ENCODE assay signal across 20 cellular contexts in genomic region chr2:3214065-3214464, GRCh38.
DNase-seq lines count a peak whose midpoint lies in the region; ATAC-seq and TF ChIP-seq lines count a peak whose summit lies in the region.
"Had no signal": no experiment of that assay in that cellular context is flagged by ENCODE, and none has a peak within 500 bp of the region (broad histone marks: within the 10 kb centered on the region; RNA-seq: fewer than 3 reads in every experiment).

No MANE protein-coding gene starts in this region.

- H3K27ac Mint-ChIP-seq in activated CD4-positive, alpha-beta memory T cell treated with anti-CD3 and anti-CD28 coated beads for 36 hours, result peak overlapping the region; percentile 25
- no peak overlapping the region for H3K27ac Mint-ChIP-seq in activated CD4-positive, alpha-beta memory T cell treated with anti-CD3 and anti-CD28 coated beads, Interleukin-2, amount 10 ng/mL, durations not matched to agents 7 days and 5 days
- H3K27ac Mint-ChIP-seq in CD4-positive, CD25-positive, alpha-beta regulatory T cell, result peak overlapping the region in 2 of 3 donors; percentile 60 to 75
- H3K27ac Mint-ChIP-seq: CD8-positive, alpha-beta T cell; GM23338 had no signal

- TF ChIP-seq RAD21 in neural cell (conservative IDR thresholded peaks at IDR 0.05), result no peak

- POLR2A ChIA-PET in activated CD4-positive, alpha-beta memory T cell treated with anti-CD3 and anti-CD28 coated beads for 36 hours (lab: Charles Lee), result interaction anchor here (1.4 kb wide), 1 partner anchor 10 kb away, joined by 3 read pairs; no protein-coding TSS in a partner anchor
- POLR2A ChIA-PET in activated CD4-positive, alpha-beta memory T cell treated with anti-CD3 and anti-CD28 coated beads, Interleukin-2, amount 10 ng/mL, durations not matched to agents 7 days and 5 days (lab: Charles Lee), result no interaction called here

- no peaks in the 10 kb centered on the region for H3K27me3 Mint-ChIP-seq in activated CD4-positive, alpha-beta memory T cell treated with anti-CD3 and anti-CD28 coated beads for 36 hours
- H3K27me3 Mint-ChIP-seq in activated CD4-positive, alpha-beta memory T cell treated with anti-CD3 and anti-CD28 coated beads, Interleukin-2, amount 10 ng/mL, durations not matched to agents 7 days and 5 days, result no peaks in the 10 kb centered on the region
- H3K27me3 Mint-ChIP-seq in CD4-positive, CD25-positive, alpha-beta regulatory T cell, result no peaks in the 10 kb centered on the region

- H3K4me1 Mint-ChIP-seq in activated CD4-positive, alpha-beta memory T cell treated with anti-CD3 and anti-CD28 coated beads for 36 hours (ENCODE audit: low read depth), result peaks cover 38% of the 10 kb centered on the region
- peaks cover 19% of the 10 kb centered on the region for H3K4me1 Mint-ChIP-seq in activated CD4-positive, alpha-beta memory T cell treated with anti-CD3 and anti-CD28 coated beads, Interleukin-2, amount 10 ng/mL, durations not matched to agents 7 days and 5 days
- H3K4me1 Mint-ChIP-seq in CD4-positive, CD25-positive, alpha-beta regulatory T cell, result peaks cover 11 to 28% (median 23%) of the 10 kb centered on the region in 4 donors

- H3K27ac ChIP-seq in CD4-positive, CD25-positive, alpha-beta regulatory T cell (ENCODE audit: insufficient read depth, low read length, poor library complexity, severe bottlenecking), result no peak overlapping the region
- H3K27ac ChIP-seq in caudate nucleus (ENCODE audit: low read depth, low read length) (peak overlapping the region; percentile 11), neural cell (ENCODE audit: low read length) (peak overlapping the region; percentile 31), stomach (no peak overlapping the region)
- H3K27ac ChIP-seq: BLaER1 treated with 17β-estradiol and CSF1 and Interleukin-3, amounts not matched to agents 10 nM and 100 nM; KMS-11; SJCRH30 had no signal

- no peak for TF ChIP-seq CTCF in neural cell (IDR thresholded peaks at IDR 0.05; ENCODE audit: poor library complexity, severe bottlenecking)
- no peak for TF ChIP-seq CTCF in stomach (IDR thresholded peaks at IDR 0.05)

- ATAC-seq in CD4-positive, CD25-positive, alpha-beta regulatory T cell (ENCODE audit: low read depth in 2 of 2), result no peak
- ATAC-seq in GM19328 (IDR thresholded peaks at IDR 0.05; ENCODE audit: unreplicated experiment), result no peak
- ATAC-seq: CD8-positive, alpha-beta T cell had no signal

- no peak overlapping the region for H3K9ac ChIP-seq in neural cell (ENCODE audit: low read length)
- H3K9ac ChIP-seq: BLaER1 treated with 17β-estradiol and CSF1 and Interleukin-3, amounts not matched to agents 10 nM and 100 nM; KMS-11 had no signal

- H3K9me3 Mint-ChIP-seq in activated CD4-positive, alpha-beta memory T cell treated with anti-CD3 and anti-CD28 coated beads for 36 hours, result no peaks in the 10 kb centered on the region
- H3K9me3 Mint-ChIP-seq in activated CD4-positive, alpha-beta memory T cell treated with anti-CD3 and anti-CD28 coated beads, Interleukin-2, amount 10 ng/mL, durations not matched to agents 7 days and 5 days, result no peaks in the 10 kb centered on the region
- no peaks in the 10 kb centered on the region for H3K9me3 Mint-ChIP-seq in CD4-positive, CD25-positive, alpha-beta regulatory T cell
- H3K9me3 Mint-ChIP-seq: CD8-positive, alpha-beta T cell; GM23338 had no signal

- H3K4me3 Mint-ChIP-seq in activated CD4-positive, alpha-beta memory T cell treated with anti-CD3 and anti-CD28 coated beads for 36 hours, result no peak overlapping the region
- H3K4me3 Mint-ChIP-seq in activated CD4-positive, alpha-beta memory T cell treated with anti-CD3 and anti-CD28 coated beads, Interleukin-2, amount 10 ng/mL, durations not matched to agents 7 days and 5 days, result no peak overlapping the region
- no peak overlapping the region for H3K4me3 Mint-ChIP-seq in CD4-positive, CD25-positive, alpha-beta regulatory T cell
- H3K4me3 Mint-ChIP-seq: CD8-positive, alpha-beta T cell; GM23338 had no signal

- no peak overlapping the region for H2AFZ ChIP-seq in neural cell (ENCODE audit: low read depth, low read length)
- H2AFZ ChIP-seq: GM23338 had no signal

- H3K4me2 ChIP-seq in neural cell (ENCODE audit: low read length), result no peak overlapping the region
- H3K4me2 ChIP-seq: GM23338, KMS-11 had no signal

- H3K79me2 ChIP-seq in neural cell (replicated peaks; ENCODE audit: insufficient read depth, low read length), result no peaks in the 10 kb centered on the region

- CTCF ChIA-PET in activated CD4-positive, alpha-beta memory T cell treated with anti-CD3 and anti-CD28 coated beads for 36 hours (lab: Charles Lee), result no interaction called here
- CTCF ChIA-PET in activated CD4-positive, alpha-beta memory T cell treated with anti-CD3 and anti-CD28 coated beads, Interleukin-2, amount 10 ng/mL, durations not matched to agents 7 days and 5 days (lab: Charles Lee), result no interaction called here

- TF ChIP-seq POLR2A in stomach (IDR thresholded peaks at IDR 0.05), result no peak

- WGBS in stomach, 5 donors, result 78 to 87% (median 86%) methylated on average over 7 of the region's 7 CpGs

- no peaks in the 10 kb centered on the region for H3K36me3 ChIP-seq in CD4-positive, CD25-positive, alpha-beta regulatory T cell (ENCODE audit: control insufficient read depth, insufficient read depth, low read length)
- H3K36me3 ChIP-seq in neural cell (ENCODE audit: insufficient read depth, low read length) (no peaks in the 10 kb centered on the region), stomach (peaks cover 0 to 27% (median 18%) of the 10 kb centered on the region in 4 donors)
- H3K36me3 ChIP-seq: SJCRH30 had no signal

- H3K4me1 ChIP-seq in CD4-positive, CD25-positive, alpha-beta regulatory T cell (ENCODE audit: control insufficient read depth, insufficient read depth, low read length, poor library complexity, severe bottlenecking), result peaks cover 12% of the 10 kb centered on the region
- H3K4me1 ChIP-seq in stomach, result no peaks in the 10 kb centered on the region
- H3K4me1 ChIP-seq: SJCRH30 had no signal

- TF ChIP-seq EP300 in neural cell (conservative IDR thresholded peaks at IDR 0.05; ENCODE audit: poor library complexity, severe bottlenecking), result no peak
- TF ChIP-seq EP300 in stomach (IDR thresholded peaks at IDR 0.05), result no peak

- no peak overlapping the region for H3K4me3 ChIP-seq in CD4-positive, CD25-positive, alpha-beta regulatory T cell (ENCODE audit: low read depth, low read length)
- H3K4me3 ChIP-seq in neural cell (ENCODE audit: low read length) (no peak overlapping the region), stomach (no peak overlapping the region)
- H3K4me3 ChIP-seq: BLaER1 treated with 17β-estradiol and CSF1 and Interleukin-3, amounts not matched to agents 10 nM and 100 nM; GM23338; SJCRH30 had no signal

- DNase-seq in activated CD4-positive, alpha-beta memory T cell treated with anti-CD3 and anti-CD28 coated beads for 36 hours, result no peak
- DNase-seq in activated CD4-positive, alpha-beta memory T cell treated with anti-CD3 and anti-CD28 coated beads, Interleukin-2, amount 10 ng/mL, durations not matched to agents 7 days and 5 days, result no peak
- no peak for DNase-seq in CD4-positive, CD25-positive, alpha-beta regulatory T cell
- no peak for DNase-seq in caudate nucleus (lab: John Stamatoyannopoulos, UW)
- no peak for DNase-seq in stomach
- no peak for DNase-seq in NCI-H524 (lab: John Stamatoyannopoulos, UW)
- DNase-seq: 8988T; CD8-positive, alpha-beta T cell; DND-41; HCEC 1CT; NCI-H1105; NCI-H2029; NCI-H226; NCI-H82; SJCRH30 had no signal

- H3K9me3 ChIP-seq in CD4-positive, CD25-positive, alpha-beta regulatory T cell (ENCODE audit: control insufficient read depth in 2 of 2, low read length in 2 of 2), result no peaks in the 10 kb centered on the region
- no peaks in the 10 kb centered on the region for H3K9me3 ChIP-seq in neural cell (ENCODE audit: low read length)
- no peaks in the 10 kb centered on the region for H3K9me3 ChIP-seq in stomach
- H3K9me3 ChIP-seq: SJCRH30 had no signal

- peaks cover 19% of the 10 kb centered on the region for H3K36me3 Mint-ChIP-seq in activated CD4-positive, alpha-beta memory T cell treated with anti-CD3 and anti-CD28 coated beads for 36 hours
- H3K36me3 Mint-ChIP-seq in activated CD4-positive, alpha-beta memory T cell treated with anti-CD3 and anti-CD28 coated beads, Interleukin-2, amount 10 ng/mL, durations not matched to agents 7 days and 5 days (ENCODE audit: low read depth), result peaks cover 19% of the 10 kb centered on the region
- peaks cover 37% of the 10 kb centered on the region for H3K36me3 Mint-ChIP-seq in CD4-positive, CD25-positive, alpha-beta regulatory T cell

- intact Hi-C loops in activated CD4-positive, alpha-beta memory T cell treated with anti-CD3 and anti-CD28 coated beads for 36 hours (cut with micrococcal nuclease), result no loop called here
- intact Hi-C loops in stomach (cut with DNase I; ENCODE audit: low total_unique reads), result no loop called here

- no peaks in the 10 kb centered on the region for H3K27me3 ChIP-seq in CD4-positive, CD25-positive, alpha-beta regulatory T cell (ENCODE audit: control insufficient read depth, insufficient read depth, low read length)
- H3K27me3 ChIP-seq in neural cell (ENCODE audit: insufficient read depth, low read depth, low read length) (no peaks in the 10 kb centered on the region), stomach (no peaks in the 10 kb centered on the region)
- H3K27me3 ChIP-seq: BLaER1 treated with 17β-estradiol and CSF1 and Interleukin-3, amounts not matched to agents 10 nM and 100 nM; SJCRH30 had no signal

- H3F3A ChIP-seq in neural cell (ENCODE audit: insufficient read depth, low read length, poor library complexity, severe bottlenecking), result no peaks in the 10 kb centered on the region

- H4K20me1 ChIP-seq in neural cell (ENCODE audit: insufficient read depth), result no peaks in the 10 kb centered on the region

- no peaks in the 10 kb centered on the region for H3K9me2 ChIP-seq in neural cell (ENCODE audit: insufficient read depth, low read length)

TF ChIP-seq in neural cell, 6 proteins besides CTCF, POLR2A, EP300 and RAD21 (continues in another document):
- TF ChIP-seq MXI1 (conservative IDR thresholded peaks at IDR 0.05; ENCODE audit: poor library complexity, severe bottlenecking), result no peak

Comparison
In these comparisons a context has a peak if more than half of its experiments do, and no peak if none do; other contexts are left out.
1. H3K27ac ChIP-seq: peak in caudate nucleus (single experiment) and neural cell (single experiment); none in CD4-positive, CD25-positive, alpha-beta regulatory T cell (single experiment) and stomach (0 of 5).